ENCODE assay signal across 1 cellular context in the genomic region with DNA sequence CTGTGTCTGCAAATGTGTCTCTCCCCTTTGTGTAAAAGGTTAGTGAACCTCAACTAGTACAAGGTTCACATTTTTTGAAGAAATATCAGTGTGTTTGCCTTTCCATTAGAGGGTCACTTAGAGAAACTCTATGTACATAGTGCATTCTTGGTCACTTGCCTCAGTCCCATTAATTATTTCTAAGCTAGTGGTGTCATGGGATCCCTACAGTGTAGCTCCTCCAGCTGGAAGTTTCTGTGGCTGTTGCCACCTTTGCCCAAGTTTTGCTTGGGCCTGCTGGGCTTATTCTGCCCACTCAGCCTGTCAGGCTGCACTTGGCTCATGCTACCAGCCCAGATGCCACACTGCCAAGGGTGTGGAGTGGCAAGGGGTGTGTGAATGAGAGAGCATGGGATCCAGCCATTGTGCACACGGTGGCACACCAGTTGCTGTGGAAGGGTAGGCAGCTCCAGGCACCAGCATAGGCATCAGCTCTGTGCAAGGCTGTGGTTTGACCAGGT.
TF ChIP-seq lines count a peak whose summit lies in the region.

No MANE protein-coding gene starts in this region.

TF ChIP-seq in HepG2, 621 proteins besides CTCF, POLR2A, EP300 and RAD21 (continued from another document):
- TF ChIP-seq ZNF280B (CRISPR knock-in tag; IDR thresholded peaks at IDR 0.05; ENCODE audit: borderline replicate concordance) (no peak), MTA1 (CRISPR knock-in tag; IDR thresholded peaks at IDR 0.05; ENCODE audit: borderline replicate concordance) (no peak), PCBP1 (IDR thresholded peaks at IDR 0.05; ENCODE audit: borderline replicate concordance, low read depth, low read length) (no peak), CREB1 (IDR thresholded peaks at IDR 0.05) (no peak), CREB1 (CRISPR knock-in tag; IDR thresholded peaks at IDR 0.05) (peak; percentile 36; the same call in 1 of the 2 replicates)
